15 cellular contexts compared by ENCODE assay signal in the genomic region with DNA sequence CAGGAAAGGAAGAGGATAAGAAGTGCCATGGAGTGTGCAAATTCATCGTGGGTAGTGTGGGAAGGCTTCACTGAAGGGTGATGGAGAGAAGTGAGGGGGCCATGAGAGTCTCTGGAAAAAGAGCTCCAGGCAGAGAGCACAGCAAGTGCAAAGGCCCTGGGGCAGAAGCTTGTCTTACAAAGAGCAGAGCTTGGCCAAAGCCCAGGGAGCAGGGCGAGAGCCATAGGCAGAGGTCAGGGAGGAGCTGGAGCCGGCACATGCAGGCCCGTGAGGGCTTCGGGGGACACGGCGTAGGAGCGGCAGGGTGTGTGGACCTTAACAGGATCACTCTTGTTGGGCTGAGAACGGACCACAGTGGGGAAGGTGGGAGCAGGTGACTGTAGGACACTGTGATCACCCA.
"Had no signal": no experiment of that assay in that cellular context is flagged by ENCODE, and none has a peak within 500 bp of the region (broad histone marks: within the 10 kb centered on the region; RNA-seq: fewer than 3 reads in every experiment).

No MANE protein-coding gene starts in this region.

- H3K4me3 Mint-ChIP-seq: naive thymus-derived CD8-positive, alpha-beta T cell; type B pancreatic cell had no signal

- H3K27me3 ChIP-seq: heart left ventricle, neutrophil, thyroid gland, vagina had no signal

- H3K9me3 Mint-ChIP-seq: naive thymus-derived CD8-positive, alpha-beta T cell; type B pancreatic cell had no signal

- H3K27me3 Mint-ChIP-seq: naive thymus-derived CD8-positive, alpha-beta T cell had no signal

- DNase-seq: effector CD4-positive, alpha-beta T cell; hippocampal formation; kidney glomerular epithelial cell; mucosa of descending colon; naive thymus-derived CD8-positive, alpha-beta T cell; stimulated activated CD4-positive, alpha-beta T cell treated with anti-CD3 and anti-CD28 coated beads, Interleukin-12 subunit alpha, Interleukin-12 subunit beta, amount 100 ng/mL, for 4 hours; stimulated activated naive CD4-positive, alpha-beta T cell treated with Interleukin-2 at 50 U/mL for 16 hours; thyroid gland had no signal

- ATAC-seq: esophagus mucosa; mucosa of descending colon; naive thymus-derived CD8-positive, alpha-beta T cell; sciatic nerve had no signal

- H3K36me3 Mint-ChIP-seq: naive thymus-derived CD8-positive, alpha-beta T cell; type B pancreatic cell had no signal

- H3K4me3 ChIP-seq: coronary artery, heart left ventricle, mucosa of descending colon, thyroid gland, vagina had no signal

- H3K36me3 ChIP-seq: neutrophil, thyroid gland, vagina had no signal

- H3K27ac ChIP-seq: coronary artery, heart left ventricle, neutrophil, thyroid gland, vagina had no signal

- H3K27ac Mint-ChIP-seq: type B pancreatic cell had no signal

- H3K9me3 ChIP-seq: heart left ventricle, mucosa of descending colon, neutrophil, thyroid gland, vagina had no signal

- H3K4me1 ChIP-seq: heart left ventricle, thyroid gland, vagina had no signal
